2 cellular contexts compared by ENCODE assay signal in the genomic region with DNA sequence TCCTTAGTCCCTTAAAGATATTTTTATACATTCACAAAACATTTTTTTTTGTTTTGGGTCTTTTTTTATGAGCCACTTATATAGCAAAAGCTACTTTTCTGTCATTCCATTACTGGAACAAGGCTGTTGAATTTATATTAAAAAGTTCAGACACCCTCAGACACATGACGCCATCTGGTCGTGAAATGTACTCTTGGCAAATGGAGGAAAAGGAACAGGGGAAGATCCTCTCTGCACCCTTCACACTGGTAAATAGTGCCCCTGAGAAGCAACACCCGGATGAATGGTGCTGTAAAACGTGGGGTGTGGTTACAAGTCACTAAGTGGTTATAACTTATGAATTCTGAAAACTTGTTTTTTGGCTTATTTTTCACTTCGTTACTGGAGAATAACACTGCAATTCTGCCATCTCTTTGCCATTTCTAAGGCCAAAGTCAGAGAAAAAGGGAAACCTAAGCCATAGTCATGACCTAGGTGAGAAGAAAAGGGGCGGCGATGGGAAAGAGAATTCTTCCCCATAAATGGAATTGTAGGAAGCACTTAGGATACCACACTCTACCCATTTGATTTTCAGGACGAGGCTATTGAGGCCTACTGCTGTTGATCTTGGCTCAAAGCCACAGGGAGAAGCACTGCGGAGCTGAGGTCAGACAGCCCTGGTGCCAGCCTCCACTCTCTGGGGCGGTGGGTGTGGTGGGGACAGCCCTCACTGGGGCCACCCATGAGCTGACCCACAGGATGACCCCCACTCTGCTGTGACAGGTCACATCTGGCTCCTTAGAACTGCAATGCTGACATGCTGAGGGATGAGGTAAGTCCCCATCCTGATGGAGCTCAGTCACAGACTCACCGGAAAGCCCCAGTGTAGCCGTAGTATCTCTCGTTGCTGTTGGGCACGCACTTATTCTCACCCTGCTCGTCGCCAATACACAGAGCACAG.
TF ChIP-seq lines count a peak whose summit lies in the region.

No MANE protein-coding gene starts in this region.

TF ChIP-seq in A549, 52 proteins besides CTCF, POLR2A, EP300 and RAD21:
- TF ChIP-seq KDM1A (IDR thresholded peaks at IDR 0.05; ENCODE audit: low read depth): no peak
- TF ChIP-seq SMC3 (IDR thresholded peaks at IDR 0.05): peak; percentile 48

TF ChIP-seq in GM12891, 5 proteins besides CTCF, POLR2A, EP300 and RAD21:
- TF ChIP-seq POU2F2 (IDR thresholded peaks at IDR 0.05; ENCODE audit: low read depth, low read length) (no peak), POLR2AphosphoS5 (IDR thresholded peaks at IDR 0.05; ENCODE audit: low read depth, low read length) (no peak), TAF1 (IDR thresholded peaks at IDR 0.05; ENCODE audit: low read depth, low read length) (no peak), SPI1 (IDR thresholded peaks at IDR 0.05; ENCODE audit: low read depth, low read length) (no peak), PAX5 (IDR thresholded peaks at IDR 0.05; ENCODE audit: insufficient read depth, low read length, severe bottlenecking) (no peak)
